In the genomic region with DNA sequence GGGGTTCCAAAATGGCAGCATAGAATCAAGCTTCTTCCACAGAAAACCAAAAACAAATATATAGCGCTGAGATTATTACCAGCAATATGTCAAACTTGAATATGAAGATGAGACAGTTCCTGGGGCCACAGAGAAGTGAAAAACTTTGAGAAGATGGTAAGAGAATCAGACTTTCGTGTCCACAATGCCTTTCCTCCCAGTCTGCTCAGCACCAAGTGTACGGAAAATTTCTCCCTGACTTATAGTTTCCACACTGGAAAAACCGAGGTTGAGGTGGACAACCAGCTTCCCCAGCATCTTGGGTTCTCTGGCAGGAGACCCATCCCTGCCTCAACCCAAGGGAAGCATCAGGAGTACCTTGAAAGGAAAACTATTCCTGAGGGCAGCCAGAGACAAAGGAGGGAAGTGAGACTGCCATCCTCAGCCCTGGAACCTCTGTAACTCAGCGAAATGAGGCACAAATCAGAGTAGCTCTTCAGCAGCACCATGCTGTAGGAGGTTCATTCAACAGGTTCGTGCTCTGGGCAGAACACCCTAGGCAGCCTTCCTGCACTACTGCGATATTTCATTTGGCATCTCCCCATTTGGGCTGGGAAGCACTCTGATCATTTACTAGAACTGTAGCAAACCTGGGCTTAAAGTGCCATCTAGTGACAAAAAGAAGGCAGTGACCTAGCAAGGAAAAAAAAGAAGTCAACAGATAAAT, we compare ENCODE assay signal across 2 cellular contexts.
TF ChIP-seq lines count a peak whose summit lies in the region.

No MANE protein-coding gene starts in this region.

TF ChIP-seq in IMR-90, 13 proteins besides CTCF, POLR2A, EP300 and RAD21:
- TF ChIP-seq MAFK (IDR thresholded peaks at IDR 0.05; ENCODE audit: low read depth, low read length) (0 out of 2 replicates have a peak, but pooled peaks have one; percentile 5), NFE2L2 (IDR thresholded peaks at IDR 0.05; ENCODE audit: low read depth, low read length) (no peak), CHD1 (IDR thresholded peaks at IDR 0.05; ENCODE audit: low read depth, low read length) (no peak), SMC3 (IDR thresholded peaks at IDR 0.05; ENCODE audit: low read depth, low read length) (peak; percentile 89), FOS (IDR thresholded peaks at IDR 0.05; ENCODE audit: low read depth, low read length) (no peak)

TF ChIP-seq in K562, 482 proteins besides CTCF, POLR2A, EP300 and RAD21:
- TF ChIP-seq ASH1L (IDR thresholded peaks at IDR 0.05; ENCODE audit: borderline replicate concordance, low read depth, partially characterized antibody), result peak; percentile 17
- peak; percentile 69 for TF ChIP-seq ZNF384 (IDR thresholded peaks at IDR 0.05; ENCODE audit: low read depth, low read length)
- TF ChIP-seq MYBL2 (IDR thresholded peaks at IDR 0.05; ENCODE audit: low read depth), result no peak
- TF ChIP-seq MYBL2 (CRISPR knock-in tag; IDR thresholded peaks at IDR 0.05; ENCODE audit: borderline replicate concordance), result no peak
- TF ChIP-seq ESRRB (CRISPR knock-in tag; IDR thresholded peaks at IDR 0.05; ENCODE audit: borderline replicate concordance), result no peak
- TF ChIP-seq CC2D1A (IDR thresholded peaks at IDR 0.05), result peak; percentile 73; the same call in 1 of the 2 replicates
- peak; percentile 86 for TF ChIP-seq DEAF1 (CRISPR knock-in tag; IDR thresholded peaks at IDR 0.05)
- no peak for TF ChIP-seq SREBF2 (CRISPR knock-in tag; IDR thresholded peaks at IDR 0.05)
- peak; percentile 45; the same call in 1 of the 2 replicates for TF ChIP-seq CTBP1 (IDR thresholded peaks at IDR 0.05; ENCODE audit: borderline replicate concordance)
- peak; percentile 65; the same call in 1 of the 2 replicates for TF ChIP-seq STAG1 (CRISPR knock-in tag; IDR thresholded peaks at IDR 0.05; ENCODE audit: borderline replicate concordance)
- no peak for TF ChIP-seq FOXO4 (CRISPR knock-in tag; IDR thresholded peaks at IDR 0.05)
- no peak for TF ChIP-seq ZNF174 (CRISPR knock-in tag; IDR thresholded peaks at IDR 0.05)
- TF ChIP-seq ARID2 (IDR thresholded peaks at IDR 0.05), result peak; percentile 93
- peak; percentile 86 for TF ChIP-seq SMC3 (conservative IDR thresholded peaks at IDR 0.05; ENCODE audit: insufficient read depth, low read depth, low read length)
